In genomic region chr5:124584991-124585715, GRCh38 we compare ENCODE assay signal across 1 cellular context.
TF ChIP-seq lines count a peak whose summit lies in the region.

No MANE protein-coding gene starts in this region.

TF ChIP-seq in H1, 55 proteins besides CTCF, POLR2A, EP300 and RAD21 (continued from another document):
- TF ChIP-seq ATF2 (IDR thresholded peaks at IDR 0.05; ENCODE audit: low read length) = no peak
